Comparison of ENCODE assay signal across 8 cellular contexts in genomic region chr11:34174411-34175041, GRCh38.
DNase-seq lines count a peak whose midpoint lies in the region; ATAC-seq, FAIRE-seq and TF ChIP-seq lines count a peak whose summit lies in the region.

No MANE protein-coding gene starts in this region.

- TF ChIP-seq POLR2A in endothelial cell of umbilical vein (IDR thresholded peaks at IDR 0.05; ENCODE audit: low read depth, low read length), result no peak

- H3K36me3 ChIP-seq in endothelial cell of umbilical vein (ENCODE audit: control insufficient read depth in 2 of 2, extremely low read depth in 1 of 2, insufficient read depth in 2 of 2, low read length in 2 of 2), result no peaks in the 10 kb centered on the region

- H3K4me3 ChIP-seq in endothelial cell of umbilical vein (replicated peaks in 1 of 3; ENCODE audit: insufficient read depth in 1 of 3, low read depth in 1 of 3, low read length in 3 of 3), result no peak overlapping the region

- H4K20me1 ChIP-seq in endothelial cell of umbilical vein (replicated peaks; ENCODE audit: control insufficient read depth, extremely low read depth, insufficient read depth, low read length), result no peaks in the 10 kb centered on the region

- H2AFZ ChIP-seq in endothelial cell of umbilical vein (ENCODE audit: low read depth, low read length), result peak overlapping the region; percentile 28

- ATAC-seq in GM19351 (IDR thresholded peaks at IDR 0.05; ENCODE audit: unreplicated experiment), result peak; percentile 90
- ATAC-seq in HG03520 (IDR thresholded peaks at IDR 0.05; ENCODE audit: unreplicated experiment), result peak; percentile 88

- dilution Hi-C loops in endothelial cell of umbilical vein (cut with MboI; ENCODE audit: extremely low pct_ligation_motif_present, low sequenced_read_pairs), result no loop called here

- intact Hi-C loops in endothelial cell of umbilical vein (cut with micrococcal nuclease), result loop anchor here (1.0 to 2.0 kb wide), 4 partner anchors 40 to 319 kb away; no protein-coding TSS in a partner anchor

- no peaks in the 10 kb centered on the region for H3K79me2 ChIP-seq in endothelial cell of umbilical vein (ENCODE audit: control insufficient read depth, insufficient read depth, low read length)

- H3K4me2 ChIP-seq in endothelial cell of umbilical vein (ENCODE audit: insufficient read depth, low read length), result no peak overlapping the region

- H3K9me1 ChIP-seq in endothelial cell of umbilical vein (replicated peaks; ENCODE audit: control insufficient read depth, extremely low read depth, insufficient read depth, low read length), result no peaks in the 10 kb centered on the region

- peak; percentile 78 to 99 for TF ChIP-seq CTCF in endothelial cell of umbilical vein (IDR thresholded peaks at IDR 0.05; ENCODE audit: extremely low read depth in 1 of 2, insufficient read depth in 1 of 2, low read depth in 1 of 2, low read length in 2 of 2)

- H3K4me1 ChIP-seq in endothelial cell of umbilical vein (ENCODE audit: control insufficient read depth, extremely low read depth, insufficient read depth, low read length), result peaks cover 3% of the 10 kb centered on the region

- no TSS peak for BruUV-seq in endothelial cell of umbilical vein (replicated peaks; lab: Mats Ljungman, UMichigan)

- H3K9me3 ChIP-seq in endothelial cell of umbilical vein (replicated peaks; ENCODE audit: control insufficient read depth, insufficient read depth, low read length), result no peaks in the 10 kb centered on the region

- no peak overlapping the region for H3K9ac ChIP-seq in endothelial cell of umbilical vein (replicated peaks; ENCODE audit: extremely low read depth, insufficient read depth, low read length)

- POLR2A ChIA-PET in endothelial cell of umbilical vein (lab: Charles Lee), result interaction anchor here (0.7 to 1.1 kb wide), 2 partner anchors 183 to 481 kb away, joined by 4 to 6 read pairs; partner anchors contain the start of gene ABTB2

- peak; percentile 74 for FAIRE-seq in endothelial cell of umbilical vein (lab: Jason Lieb, UNC)

- CTCF ChIA-PET in endothelial cell of umbilical vein (lab: Charles Lee), result interaction anchor here (0.6 to 4.1 kb wide), 45 partner anchors 8 to 1217 kb away, joined by 3 to 97 read pairs (median 5); partner anchors contain the start of genes ABTB2 and CAT

- peaks cover 3 to 5% of the 10 kb centered on the region in 2 experiments for H3K27me3 ChIP-seq in endothelial cell of umbilical vein (ENCODE audit: control insufficient read depth in 2 of 2, insufficient read depth in 2 of 2, low read length in 2 of 2)

- H3K27ac ChIP-seq in endothelial cell of umbilical vein (ENCODE audit: insufficient read depth, low read depth, low read length), result no peak overlapping the region

- DNase-seq in CD1c-positive myeloid dendritic cell (ENCODE audit: extremely low spot score), result peak; percentile 82
- peak; percentile 6 for DNase-seq in NK-92 (lab: John Stamatoyannopoulos, UW; ENCODE audit: unreplicated experiment)
- peak; percentile 53 for DNase-seq in activated CD8-positive, alpha-beta memory T cell treated with anti-CD3 and anti-CD28 coated beads, Interleukin-2, amount 50 U/mL, for 1 hour (ENCODE audit: extremely low read depth)
- DNase-seq in endothelial cell of umbilical vein (ENCODE audit: low read depth, low spot score), result peak; percentile 55
- DNase-seq in middle frontal gyrus (ENCODE audit: extremely low spot score, low spot score), result peak; percentile 71
- DNase-seq in stimulated activated CD8-positive, alpha-beta memory T cell treated with anti-CD3 and anti-CD28 coated beads, Interleukin-4, amount 100 ng/mL, for 1 hour (ENCODE audit: low read depth in 2 of 2, low spot score in 1 of 2), result peak; percentile 58 to 59

TF ChIP-seq in endothelial cell of umbilical vein, 7 proteins besides CTCF, POLR2A, EP300 and RAD21:
- TF ChIP-seq FOS (IDR thresholded peaks at IDR 0.05; ENCODE audit: borderline replicate concordance, insufficient read depth, low read length) (no peak), GATA2 (IDR thresholded peaks at IDR 0.05; ENCODE audit: insufficient read depth, insufficient read length, low read depth, low read length) (no peak), MYC (IDR thresholded peaks at IDR 0.05; ENCODE audit: low read depth, low read length) (no peak), JUN (IDR thresholded peaks at IDR 0.05; ENCODE audit: borderline replicate concordance, insufficient read depth, insufficient read length, low read depth) (no peak), MAX (IDR thresholded peaks at IDR 0.05; ENCODE audit: insufficient read depth, insufficient read length) (no peak), POLR2AphosphoS5 (IDR thresholded peaks at IDR 0.05; ENCODE audit: insufficient read depth, low read depth, low read length) (no peak), EZH2 (IDR thresholded peaks at IDR 0.05; ENCODE audit: borderline replicate concordance, low read depth, low read length, severe bottlenecking) (no peak)

Comparison
In these comparisons a context has a peak if more than half of its experiments do, and no peak if none do; other contexts are left out.
1. DNase-seq: peak in every context shown above with its lines; median percentile 82 in CD1c-positive myeloid dendritic cell; 71 in middle frontal gyrus; 58 in stimulated activated CD8-positive, alpha-beta memory T cell treated with anti-CD3 and anti-CD28 coated beads, Interleukin-4, amount 100 ng/mL, for 1 hour; 55 in endothelial cell of umbilical vein; 53 in activated CD8-positive, alpha-beta memory T cell treated with anti-CD3 and anti-CD28 coated beads, Interleukin-2, amount 50 U/mL, for 1 hour; 6 in NK-92.